Comparison of ENCODE assay signal across 8 cellular contexts in the genomic region with DNA sequence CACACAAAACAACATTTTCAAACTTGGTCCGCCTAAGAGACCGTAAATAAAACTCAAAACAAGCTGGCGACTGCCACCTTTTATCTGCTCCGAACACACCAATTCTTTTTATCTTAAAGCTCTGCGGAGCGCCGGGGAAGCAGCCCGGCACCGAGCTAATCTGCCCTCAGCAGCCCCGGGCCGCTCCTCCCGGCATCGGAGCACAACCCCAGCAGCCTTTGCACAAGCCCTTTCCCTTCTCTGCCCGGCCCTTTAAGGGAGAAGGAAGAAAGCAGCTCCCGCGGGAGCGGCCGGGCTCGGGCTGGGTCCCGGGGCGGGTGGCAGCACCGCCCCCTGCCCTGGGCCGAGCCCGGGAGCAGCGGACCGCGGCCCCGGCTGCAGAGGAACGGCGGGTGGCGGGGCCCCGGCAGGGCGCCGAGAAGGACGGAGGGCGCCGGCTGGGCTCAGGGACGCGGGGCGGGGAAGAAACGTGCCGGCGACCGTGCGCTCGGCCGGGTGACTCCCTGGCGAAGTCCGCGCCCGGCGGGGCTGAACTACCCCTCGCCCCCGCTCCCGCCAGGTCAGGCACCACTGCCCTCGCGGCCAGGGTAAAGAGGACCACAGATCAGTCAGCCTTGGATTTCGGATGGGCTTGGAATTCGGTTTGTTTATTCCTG.
DNase-seq lines count a peak whose midpoint lies in the region; ATAC-seq and TF ChIP-seq lines count a peak whose summit lies in the region.

No MANE protein-coding gene starts in this region.

- H3K4me3 ChIP-seq in HUES48 (ENCODE audit: low read depth, low read length) (peak overlapping the region; percentile 62), ovary (peak overlapping the region; percentile 41)

- peaks cover 8% of the 10 kb centered on the region for H3K4me1 Mint-ChIP-seq in activated T-helper 1 cell treated with anti-CD3 and anti-CD28 coated beads, Interleukin-12 subunit alpha, Interleukin-12 subunit beta, Interleukin-2, Interleukin-4 antibody, amounts not matched to agents 30 ng/mL and 10 ng/mL and 1 ng/mL, durations not matched to agents 14 hours and 24 hours and 36 hours (ENCODE audit: low read depth)
- peaks cover 5% of the 10 kb centered on the region for H3K4me1 Mint-ChIP-seq in glutamatergic neuron (ENCODE audit: low read depth, unreplicated experiment)

- H3K4me3 Mint-ChIP-seq in activated T-helper 1 cell treated with anti-CD3 and anti-CD28 coated beads, Interleukin-12 subunit alpha, Interleukin-12 subunit beta, Interleukin-2, Interleukin-4 antibody, amounts not matched to agents 30 ng/mL and 10 ng/mL and 1 ng/mL, durations not matched to agents 14 hours and 24 hours and 36 hours, result no peak overlapping the region
- peak overlapping the region; percentile 89 for H3K4me3 Mint-ChIP-seq in glutamatergic neuron (ENCODE audit: unreplicated experiment)

- peaks cover 6% of the 10 kb centered on the region for H3K36me3 Mint-ChIP-seq in activated T-helper 1 cell treated with anti-CD3 and anti-CD28 coated beads, Interleukin-12 subunit alpha, Interleukin-12 subunit beta, Interleukin-2, Interleukin-4 antibody, amounts not matched to agents 30 ng/mL and 10 ng/mL and 1 ng/mL, durations not matched to agents 14 hours and 24 hours and 36 hours (ENCODE audit: low read depth)
- no peaks in the 10 kb centered on the region for H3K36me3 Mint-ChIP-seq in glutamatergic neuron (ENCODE audit: unreplicated experiment)

- H3K9me3 ChIP-seq in HUES48 (ENCODE audit: control insufficient read depth, insufficient read depth, low read length) (no peaks in the 10 kb centered on the region), ovary (no peaks in the 10 kb centered on the region)

- DNase-seq in D341Med (ENCODE audit: low spot score), result peak; percentile 73
- DNase-seq in activated T-helper 1 cell treated with anti-CD3 and anti-CD28 coated beads, Interleukin-12 subunit alpha, Interleukin-12 subunit beta, Interleukin-2, Interleukin-4 antibody, amounts not matched to agents 30 ng/mL and 10 ng/mL and 1 ng/mL, durations not matched to agents 14 hours and 24 hours and 36 hours (ENCODE audit: low spot score), result no peak
- DNase-seq in glutamatergic neuron, result peak; percentile 62
- DNase-seq in ovary, result peak in 3 of 5 donors; percentile 21 to 52 (median 39)
- DNase-seq in effector CD8-positive, alpha-beta T cell (lab: John Stamatoyannopoulos, UW), result no peak
- DNase-seq in T1000 (lab: John Stamatoyannopoulos, UW), result no peak

- no peak for TF ChIP-seq EP300 in ovary (IDR thresholded peaks at IDR 0.05)

- H3K36me3 ChIP-seq in HUES48 (ENCODE audit: control insufficient read depth, insufficient read depth, low read length), result no peaks in the 10 kb centered on the region
- H3K36me3 ChIP-seq in ovary, result no peaks in the 10 kb centered on the region

- ATAC-seq in HG02885 (IDR thresholded peaks at IDR 0.05; ENCODE audit: poor library complexity, unreplicated experiment), result no peak

- 0% methylated on average over 33 to 59 of the region's 59 CpGs for WGBS in ovary, 3 donors

- H3K27me3 Mint-ChIP-seq in activated T-helper 1 cell treated with anti-CD3 and anti-CD28 coated beads, Interleukin-12 subunit alpha, Interleukin-12 subunit beta, Interleukin-2, Interleukin-4 antibody, amounts not matched to agents 30 ng/mL and 10 ng/mL and 1 ng/mL, durations not matched to agents 14 hours and 24 hours and 36 hours (ENCODE audit: insufficient read depth), result peaks cover 58% of the 10 kb centered on the region
- peaks cover 16% of the 10 kb centered on the region for H3K27me3 Mint-ChIP-seq in glutamatergic neuron (ENCODE audit: unreplicated experiment)

- peak overlapping the region; percentile 34 for H3K27ac Mint-ChIP-seq in activated T-helper 1 cell treated with anti-CD3 and anti-CD28 coated beads, Interleukin-12 subunit alpha, Interleukin-12 subunit beta, Interleukin-2, Interleukin-4 antibody, amounts not matched to agents 30 ng/mL and 10 ng/mL and 1 ng/mL, durations not matched to agents 14 hours and 24 hours and 36 hours
- H3K27ac Mint-ChIP-seq in glutamatergic neuron (ENCODE audit: unreplicated experiment), result no peak overlapping the region

- TF ChIP-seq CTCF in glutamatergic neuron (IDR thresholded peaks at IDR 0.05; ENCODE audit: partially characterized antibody, unreplicated experiment) (no peak), ovary (IDR thresholded peaks at IDR 0.05) (no peak)

- H3K27ac ChIP-seq in HUES48 (ENCODE audit: low read depth, low read length), result no peak overlapping the region
- H3K27ac ChIP-seq in ovary, result peak overlapping the region; percentile 10 to 23

- H3K4me1 ChIP-seq in HUES48 (ENCODE audit: control insufficient read depth, insufficient read depth, low read length), result peaks cover 22% of the 10 kb centered on the region
- peaks cover 3% of the 10 kb centered on the region for H3K4me1 ChIP-seq in ovary (ENCODE audit: insufficient read depth)

- intact Hi-C loops in activated T-helper 1 cell treated with anti-CD3 and anti-CD28 coated beads, Interleukin-12 subunit alpha, Interleukin-12 subunit beta, Interleukin-2, Interleukin-4 antibody, amounts not matched to agents 30 ng/mL and 10 ng/mL and 1 ng/mL, durations not matched to agents 14 hours and 24 hours and 36 hours (cut with micrococcal nuclease), result loop anchor here (10.0 kb wide), 1 partner anchor 1630 kb away; a partner anchor contains a TSS
- intact Hi-C loops in ovary (cut with DNase I), result loop anchor here in 3 of 4 donors (5.0 to 10.0 kb wide), 2 partner anchors 950 to 953 kb away; no protein-coding TSS in a partner anchor

- H3K9ac ChIP-seq in HUES48 (ENCODE audit: low read depth, low read length), result no peak overlapping the region

- peaks cover 7% of the 10 kb centered on the region for H3K9me3 Mint-ChIP-seq in activated T-helper 1 cell treated with anti-CD3 and anti-CD28 coated beads, Interleukin-12 subunit alpha, Interleukin-12 subunit beta, Interleukin-2, Interleukin-4 antibody, amounts not matched to agents 30 ng/mL and 10 ng/mL and 1 ng/mL, durations not matched to agents 14 hours and 24 hours and 36 hours
- H3K9me3 Mint-ChIP-seq in glutamatergic neuron (ENCODE audit: unreplicated experiment), result peaks cover 5% of the 10 kb centered on the region

- peaks cover 100% of the 10 kb centered on the region for H3K27me3 ChIP-seq in HUES48 (ENCODE audit: control insufficient read depth, insufficient read depth, low read length)
- H3K27me3 ChIP-seq in ovary, result no peaks in the 10 kb centered on the region

- TF ChIP-seq POLR2A in ovary (IDR thresholded peaks at IDR 0.05), result no peak

Comparison
In these comparisons a context has a peak if more than half of its experiments do, and no peak if none do; other contexts are left out.
1. DNase-seq: peak in D341Med (single experiment), glutamatergic neuron (single experiment) and ovary (3 of 5); none in activated T-helper 1 cell treated with anti-CD3 and anti-CD28 coated beads, Interleukin-12 subunit alpha, Interleukin-12 subunit beta, Interleukin-2, Interleukin-4 antibody, amounts not matched to agents 30 ng/mL and 10 ng/mL and 1 ng/mL, durations not matched to agents 14 hours and 24 hours and 36 hours (single experiment), effector CD8-positive, alpha-beta T cell (single experiment) and T1000 (single experiment).